14 cellular contexts compared by ENCODE assay signal in the genomic region with DNA sequence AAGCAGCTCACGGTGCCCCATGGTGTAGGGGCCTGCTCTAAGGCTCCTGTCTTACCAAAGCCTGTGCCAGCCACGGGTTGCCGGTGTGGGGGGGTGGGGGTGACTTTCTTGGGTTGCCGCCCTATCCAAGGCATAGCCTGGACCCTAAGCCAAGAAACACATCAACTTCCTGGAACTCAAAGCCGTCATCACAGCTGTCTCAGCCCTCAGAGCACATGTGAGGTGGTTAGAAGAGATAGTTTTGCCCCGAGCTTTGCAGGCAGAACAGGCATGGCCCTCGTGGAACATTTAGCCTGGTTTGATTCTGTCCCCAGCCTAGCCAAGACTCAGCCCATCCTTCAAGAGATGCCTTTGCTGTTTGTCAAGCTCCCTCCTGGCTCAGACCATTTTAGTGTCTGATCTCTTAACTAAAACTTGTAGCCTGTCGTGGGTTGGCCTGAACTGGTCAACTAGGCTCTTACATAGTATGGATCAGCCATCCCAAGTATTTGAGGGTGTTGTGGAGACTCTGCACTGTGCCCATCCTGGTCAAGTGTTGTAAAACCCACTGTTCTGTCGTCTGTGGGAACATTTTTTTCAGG.
DNase-seq lines count a peak whose midpoint lies in the region; ATAC-seq and TF ChIP-seq lines count a peak whose summit lies in the region.
"Had no signal": no experiment of that assay in that cellular context is flagged by ENCODE, and none has a peak within 500 bp of the region (broad histone marks: within the 10 kb centered on the region; RNA-seq: fewer than 3 reads in every experiment).

No MANE protein-coding gene starts in this region.

- H3K9ac ChIP-seq in SK-N-SH, result no peak overlapping the region

- H4K20me1 ChIP-seq in SK-N-SH (ENCODE audit: insufficient read depth), result peaks cover 39% of the 10 kb centered on the region

- H3K4me1 Mint-ChIP-seq in natural killer cell, result peaks cover 32 to 48% of the 10 kb centered on the region in 2 donors

- H3K27me3 ChIP-seq in SK-N-SH (ENCODE audit: insufficient read depth), result no peaks in the 10 kb centered on the region
- no peaks in the 10 kb centered on the region for H3K27me3 ChIP-seq in right atrium auricular region

- in situ Hi-C loops in astrocyte of the spinal cord (cut with HindIII; ENCODE audit: low sequenced_read_pairs), result no loop called here

- peak overlapping the region in 1 of 2 experiments; percentile 22; a peak in 1 of 4 replicates for H3K27ac ChIP-seq in SK-N-SH (ENCODE audit: low read depth in 2 of 2, low read length in 1 of 2)
- peak overlapping the region; percentile 20 to 46 for H3K27ac ChIP-seq in right atrium auricular region
- H3K27ac ChIP-seq: 22Rv1 had no signal

- DNase-seq in SK-N-SH (no peak), astrocyte of the spinal cord (ENCODE audit: low read depth, low spot score) (peak; percentile 80), right atrium auricular region (ENCODE audit: low spot score) (no peak), stromal cell of bone marrow (ENCODE audit: low read depth) (peak; percentile 82), natural killer cell (no peak)
- DNase-seq: activated CD4-positive, alpha-beta memory T cell treated with anti-CD3 and anti-CD28 coated beads, Interleukin-2, amount 10 ng/mL, durations not matched to agents 7 days and 5 days; activated naive CD8-positive, alpha-beta T cell treated with anti-CD3 and anti-CD28 coated beads, Interleukin-2, amount 10 ng/mL, durations not matched to agents 7 days and 5 days; NCI-H1048; NCI-H82; stimulated activated naive B cell treated with anti-CD40 and anti-IgM and Interleukin-4, amounts not matched to agents 10 μg/mL and 1 μg/mL and 100 μg/mL, for 72 hours had no signal

- TF ChIP-seq RAD21 in SK-N-SH (IDR thresholded peaks at IDR 0.05; ENCODE audit: low read length), result no peak

- H3K4me1 ChIP-seq in SK-N-SH (ENCODE audit: control insufficient read depth in 1 of 2, insufficient read depth in 2 of 2, low read depth in 1 of 2, low read length in 1 of 2) (peaks cover 12 to 13% of the 10 kb centered on the region in 2 experiments; a peak in 2 of 4 replicates), right atrium auricular region (peaks cover 0 to 85% of the 10 kb centered on the region in 2 donors)

- H3K4me3 ChIP-seq in SK-N-SH (ENCODE audit: low read depth in 2 of 2, low read length in 1 of 2) (no peak overlapping the region), astrocyte of the spinal cord (ENCODE audit: low read depth, low read length) (no peak overlapping the region), right atrium auricular region (no peak overlapping the region)

- CTCF ChIA-PET in SK-N-SH (lab: Yijun Ruan, JAX), result no interaction called here

- no peaks in the 10 kb centered on the region for H3K9me3 Mint-ChIP-seq in natural killer cell
- H3K9me3 Mint-ChIP-seq: activated CD4-positive, alpha-beta memory T cell treated with anti-CD3 and anti-CD28 coated beads, Interleukin-2, amount 10 ng/mL, durations not matched to agents 7 days and 5 days; activated naive CD8-positive, alpha-beta T cell treated with anti-CD3 and anti-CD28 coated beads, Interleukin-2, amount 10 ng/mL, durations not matched to agents 7 days and 5 days; stimulated activated naive B cell treated with anti-CD40 and anti-IgM and Interleukin-4, amounts not matched to agents 10 μg/mL and 1 μg/mL and 100 μg/mL, for 72 hours had no signal

- H3F3A ChIP-seq in SK-N-SH (replicated peaks; ENCODE audit: insufficient read depth), result peaks cover 7% of the 10 kb centered on the region

- TF ChIP-seq EP300 in SK-N-SH (IDR thresholded peaks at IDR 0.05; ENCODE audit: borderline replicate concordance in 1 of 2, low read depth in 1 of 2, low read length in 1 of 2), result no peak

- no peaks in the 10 kb centered on the region for H3K9me2 ChIP-seq in SK-N-SH

- H3K27me3 Mint-ChIP-seq in natural killer cell (ENCODE audit: low read depth in 2 of 2), result no peaks in the 10 kb centered on the region
- H3K27me3 Mint-ChIP-seq: activated CD4-positive, alpha-beta memory T cell treated with anti-CD3 and anti-CD28 coated beads, Interleukin-2, amount 10 ng/mL, durations not matched to agents 7 days and 5 days; activated naive CD8-positive, alpha-beta T cell treated with anti-CD3 and anti-CD28 coated beads, Interleukin-2, amount 10 ng/mL, durations not matched to agents 7 days and 5 days; stimulated activated naive B cell treated with anti-CD40 and anti-IgM and Interleukin-4, amounts not matched to agents 10 μg/mL and 1 μg/mL and 100 μg/mL, for 72 hours had no signal

- H3K79me2 ChIP-seq in SK-N-SH (ENCODE audit: insufficient read depth), result peaks cover 76% of the 10 kb centered on the region

- POLR2A ChIA-PET in SK-N-SH (lab: Yijun Ruan, JAX), result no interaction called here

- no peak overlapping the region for H3K4me3 Mint-ChIP-seq in natural killer cell
- H3K4me3 Mint-ChIP-seq: activated CD4-positive, alpha-beta memory T cell treated with anti-CD3 and anti-CD28 coated beads, Interleukin-2, amount 10 ng/mL, durations not matched to agents 7 days and 5 days; activated naive CD8-positive, alpha-beta T cell treated with anti-CD3 and anti-CD28 coated beads, Interleukin-2, amount 10 ng/mL, durations not matched to agents 7 days and 5 days; stimulated activated naive B cell treated with anti-CD40 and anti-IgM and Interleukin-4, amounts not matched to agents 10 μg/mL and 1 μg/mL and 100 μg/mL, for 72 hours had no signal

- TF ChIP-seq CTCF in SK-N-SH (IDR thresholded peaks at IDR 0.05), result no peak
- no peak for TF ChIP-seq CTCF in astrocyte of the spinal cord (IDR thresholded peaks at IDR 0.05; ENCODE audit: low read depth, low read length)
- TF ChIP-seq CTCF in right atrium auricular region (IDR thresholded peaks at IDR 0.05), result no peak
- TF ChIP-seq CTCF in natural killer cell (IDR thresholded peaks at IDR 0.05), result no peak

- no peak overlapping the region for H2AFZ ChIP-seq in SK-N-SH (ENCODE audit: low read depth)

- WGBS in SK-N-SH (ENCODE audit: low lambda C conversion rate), result 49% methylated on average over 7 of the region's 9 CpGs

- no peak overlapping the region for H3K4me2 ChIP-seq in SK-N-SH

- ATAC-seq in SK-N-SH treated with all-trans-retinoic acid at 6 μM for 48 hours, result peak; percentile 11; the same call in 2 of the 3 replicates
- no peak for ATAC-seq in GM18517 (IDR thresholded peaks at IDR 0.05; ENCODE audit: unreplicated experiment)
- no peak for ATAC-seq in HG02870 (IDR thresholded peaks at IDR 0.05; ENCODE audit: unreplicated experiment)
- ATAC-seq in natural killer cell, result no peak
- ATAC-seq: stimulated activated naive B cell treated with anti-CD40 and anti-IgM and Interleukin-4, amounts not matched to agents 10 μg/mL and 1 μg/mL and 100 μg/mL, for 72 hours had no signal

- peak overlapping the region in 1 of 2 donors; percentile 20 for H3K27ac Mint-ChIP-seq in natural killer cell
- H3K27ac Mint-ChIP-seq: activated CD4-positive, alpha-beta memory T cell treated with anti-CD3 and anti-CD28 coated beads, Interleukin-2, amount 10 ng/mL, durations not matched to agents 7 days and 5 days; activated naive CD8-positive, alpha-beta T cell treated with anti-CD3 and anti-CD28 coated beads, Interleukin-2, amount 10 ng/mL, durations not matched to agents 7 days and 5 days; stimulated activated naive B cell treated with anti-CD40 and anti-IgM and Interleukin-4, amounts not matched to agents 10 μg/mL and 1 μg/mL and 100 μg/mL, for 72 hours had no signal

- H3K36me3 ChIP-seq in SK-N-SH (replicated peaks in 1 of 2; ENCODE audit: control insufficient read depth in 1 of 2, insufficient read depth in 2 of 2, low read length in 1 of 2) (no peaks in the 10 kb centered on the region), right atrium auricular region (peaks cover 5% of the 10 kb centered on the region)

- no peaks in the 10 kb centered on the region for H3K36me3 Mint-ChIP-seq in natural killer cell

- H3K9me3 ChIP-seq in SK-N-SH, result no peaks in the 10 kb centered on the region
- H3K9me3 ChIP-seq in right atrium auricular region, result no peaks in the 10 kb centered on the region

- intact Hi-C loops in natural killer cell (cut with micrococcal nuclease), result no loop called here

TF ChIP-seq in SK-N-SH treated with all-trans-retinoic acid at 6 μM for 48 hours, 23 proteins besides CTCF, POLR2A, EP300 and RAD21 (continues in another document):
- TF ChIP-seq ZFP30 (CRISPR knock-in tag; IDR thresholded peaks at IDR 0.05), result no peak
- TF ChIP-seq, protein P1, sequence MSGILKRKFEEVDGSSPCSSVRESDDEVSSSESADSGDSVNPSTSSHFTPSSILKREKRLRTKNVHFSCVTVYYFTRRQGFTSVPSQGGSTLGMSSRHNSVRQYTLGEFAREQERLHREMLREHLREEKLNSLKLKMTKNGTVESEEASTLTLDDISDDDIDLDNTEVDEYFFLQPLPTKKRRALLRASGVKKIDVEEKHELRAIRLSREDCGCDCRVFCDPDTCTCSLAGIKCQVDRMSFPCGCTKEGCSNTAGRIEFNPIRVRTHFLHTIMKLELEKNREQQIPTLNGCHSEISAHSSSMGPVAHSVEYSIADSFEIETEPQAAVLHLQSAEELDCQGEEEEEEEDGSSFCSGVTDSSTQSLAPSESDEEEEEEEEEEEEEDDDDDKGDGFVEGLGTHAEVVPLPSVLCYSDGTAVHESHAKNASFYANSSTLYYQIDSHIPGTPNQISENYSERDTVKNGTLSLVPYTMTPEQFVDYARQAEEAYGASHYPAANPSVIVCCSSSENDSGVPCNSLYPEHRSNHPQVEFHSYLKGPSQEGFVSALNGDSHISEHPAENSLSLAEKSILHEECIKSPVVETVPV (CRISPR knock-in tag; IDR thresholded peaks at IDR 0.05), result no peak

TF ChIP-seq in SK-N-SH, 30 proteins besides CTCF, POLR2A, EP300 and RAD21 (continues in another document):
- TF ChIP-seq EZH2phosphoT487 (IDR thresholded peaks at IDR 0.05; ENCODE audit: borderline replicate concordance, low read depth) (no peak), TAF1 (IDR thresholded peaks at IDR 0.05; ENCODE audit: borderline replicate concordance, low read depth, low read length) (no peak), MEF2A (IDR thresholded peaks at IDR 0.05; ENCODE audit: borderline replicate concordance, low read depth) (no peak), GATA2 (CRISPR knock-in tag; IDR thresholded peaks at IDR 0.05) (no peak)
- TF ChIP-seq, protein P2, sequence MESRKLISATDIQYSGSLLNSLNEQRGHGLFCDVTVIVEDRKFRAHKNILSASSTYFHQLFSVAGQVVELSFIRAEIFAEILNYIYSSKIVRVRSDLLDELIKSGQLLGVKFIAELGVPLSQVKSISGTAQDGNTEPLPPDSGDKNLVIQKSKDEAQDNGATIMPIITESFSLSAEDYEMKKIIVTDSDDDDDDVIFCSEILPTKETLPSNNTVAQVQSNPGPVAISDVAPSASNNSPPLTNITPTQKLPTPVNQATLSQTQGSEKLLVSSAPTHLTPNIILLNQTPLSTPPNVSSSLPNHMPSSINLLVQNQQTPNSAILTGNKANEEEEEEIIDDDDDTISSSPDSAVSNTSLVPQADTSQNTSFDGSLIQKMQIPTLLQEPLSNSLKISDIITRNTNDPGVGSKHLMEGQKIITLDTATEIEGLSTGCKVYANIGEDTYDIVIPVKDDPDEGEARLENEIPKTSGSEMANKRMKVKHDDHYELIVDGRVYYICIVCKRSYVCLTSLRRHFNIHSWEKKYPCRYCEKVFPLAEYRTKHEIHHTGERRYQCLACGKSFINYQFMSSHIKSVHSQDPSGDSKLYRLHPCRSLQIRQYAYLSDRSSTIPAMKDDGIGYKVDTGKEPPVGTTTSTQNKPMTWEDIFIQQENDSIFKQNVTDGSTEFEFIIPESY (IDR thresholded peaks at IDR 0.05; ENCODE audit: borderline replicate concordance, low read depth), result no peak

Comparison
In these comparisons a context has a peak if more than half of its experiments do, and no peak if none do; other contexts are left out.
1. DNase-seq: peak in astrocyte of the spinal cord (single experiment) and stromal cell of bone marrow (single experiment); none in SK-N-SH (single experiment), right atrium auricular region (single experiment) and natural killer cell (single experiment).